In genomic region chr12:143964-144649, GRCh38 we compare ENCODE assay signal across 9 cellular contexts.
A peak's percentile ranks its signal among the peaks of the same experiment; 100 is the strongest.
DNase-seq lines count a peak whose midpoint lies in the region; ATAC-seq, FAIRE-seq and TF ChIP-seq lines count a peak whose summit lies in the region.
"Had no signal": no experiment of that assay in that cellular context is flagged by ENCODE, and none has a peak within 500 bp of the region (broad histone marks: within the 10 kb centered on the region; RNA-seq: fewer than 3 reads in every experiment).

No MANE protein-coding gene starts in this region.

- H3K9me3 ChIP-seq in CD4-positive, CD25-positive, alpha-beta regulatory T cell (ENCODE audit: control insufficient read depth in 2 of 2, low read length in 2 of 2): no peaks in the 10 kb centered on the region
- H3K9me3 ChIP-seq in right lobe of liver: no peaks in the 10 kb centered on the region
- H3K9me3 ChIP-seq: upper lobe of left lung had no signal

- intact Hi-C loops in right lobe of liver (cut with DNase I): no loop called here

- no peak for DNase-seq in CD4-positive, CD25-positive, alpha-beta regulatory T cell
- peak; percentile 26 for DNase-seq in LHCN-M2 (ENCODE audit: low read depth)
- DNase-seq in WTC11 (ENCODE audit: low spot score): no peak
- peak; percentile 41 to 75 (median 74) for DNase-seq in right lobe of liver
- no peak for DNase-seq in HTR-8/SVneo (ENCODE audit: insufficient read length, low spot score)
- no peak for DNase-seq in islet precursor cell
- no peak for DNase-seq in occipital lobe (lab: John Stamatoyannopoulos, UW)
- DNase-seq: upper lobe of left lung had no signal

- CTCF ChIA-PET in WTC11 (lab: Charles Lee): interaction anchor here (0.9 to 8.1 kb wide), 6 partner anchors 8 to 76 kb away, joined by 3 to 44 read pairs (median 5); no protein-coding TSS in a partner anchor

- H3K4me1 Mint-ChIP-seq in CD4-positive, CD25-positive, alpha-beta regulatory T cell: peaks cover 0 to 13% (median 6%) of the 10 kb centered on the region in 4 donors
- H3K4me1 Mint-ChIP-seq in WTC11: peaks cover 69% of the 10 kb centered on the region

- TF ChIP-seq POLR2A in right lobe of liver (IDR thresholded peaks at IDR 0.05): no peak

- H3K27me3 ChIP-seq in CD4-positive, CD25-positive, alpha-beta regulatory T cell (ENCODE audit: control insufficient read depth, insufficient read depth, low read length): peaks cover 3% of the 10 kb centered on the region
- no peaks in the 10 kb centered on the region for H3K27me3 ChIP-seq in right lobe of liver

- 20% methylated on average over 4 of the region's 19 CpGs for WGBS in right lobe of liver (ENCODE audit: insufficient coverage, low coverage, low lambda C conversion rate, missing lambda C conversion rate)

- no peaks in the 10 kb centered on the region for H3K36me3 ChIP-seq in CD4-positive, CD25-positive, alpha-beta regulatory T cell (ENCODE audit: control insufficient read depth, insufficient read depth, low read length)
- no peaks in the 10 kb centered on the region for H3K36me3 ChIP-seq in right lobe of liver
- H3K36me3 ChIP-seq: upper lobe of left lung had no signal

- H3K4me3 Mint-ChIP-seq in CD4-positive, CD25-positive, alpha-beta regulatory T cell: no peak overlapping the region
- H3K4me3 Mint-ChIP-seq in WTC11: no peak overlapping the region

- no peak overlapping the region for H3K27ac ChIP-seq in CD4-positive, CD25-positive, alpha-beta regulatory T cell (ENCODE audit: insufficient read depth, low read length, poor library complexity, severe bottlenecking)
- H3K27ac ChIP-seq in right lobe of liver: no peak overlapping the region
- H3K27ac ChIP-seq: upper lobe of left lung had no signal

- no peak overlapping the region for H3K4me3 ChIP-seq in CD4-positive, CD25-positive, alpha-beta regulatory T cell (ENCODE audit: low read depth, low read length)
- no peak overlapping the region for H3K4me3 ChIP-seq in right lobe of liver
- H3K4me3 ChIP-seq: upper lobe of left lung had no signal

- no peak for ATAC-seq in CD4-positive, CD25-positive, alpha-beta regulatory T cell (ENCODE audit: low read depth in 2 of 2)
- ATAC-seq in WTC11 (peak; percentile 17), right lobe of liver (peak; percentile 69 to 84 (median 74)), GM21723 (IDR thresholded peaks at IDR 0.05; ENCODE audit: unreplicated experiment) (no peak)

- peaks cover 0 to 2% (median 0%) of the 10 kb centered on the region in 7 donors for H3K9me3 Mint-ChIP-seq in CD4-positive, CD25-positive, alpha-beta regulatory T cell
- no peaks in the 10 kb centered on the region for H3K9me3 Mint-ChIP-seq in WTC11

- H3K27ac Mint-ChIP-seq in CD4-positive, CD25-positive, alpha-beta regulatory T cell: peak overlapping the region in 2 of 3 donors; percentile 9 to 82
- no peak overlapping the region for H3K27ac Mint-ChIP-seq in WTC11

- peaks cover 26% of the 10 kb centered on the region for H3K27me3 Mint-ChIP-seq in CD4-positive, CD25-positive, alpha-beta regulatory T cell
- peaks cover 31% of the 10 kb centered on the region for H3K27me3 Mint-ChIP-seq in WTC11 (ENCODE audit: low read depth)

- no peak for FAIRE-seq in HTR-8/SVneo (lab: Jason Lieb, UNC)

- no peaks in the 10 kb centered on the region for H3K36me3 Mint-ChIP-seq in CD4-positive, CD25-positive, alpha-beta regulatory T cell
- H3K36me3 Mint-ChIP-seq in WTC11: no peaks in the 10 kb centered on the region

- no peak for TF ChIP-seq CTCF in WTC11 (IDR thresholded peaks at IDR 0.05)
- TF ChIP-seq CTCF in right lobe of liver (IDR thresholded peaks at IDR 0.05): no peak

- POLR2A ChIA-PET in WTC11 (lab: Charles Lee): no interaction called here

- H3K4me1 ChIP-seq in CD4-positive, CD25-positive, alpha-beta regulatory T cell (ENCODE audit: control insufficient read depth, insufficient read depth, low read length, poor library complexity, severe bottlenecking): no peaks in the 10 kb centered on the region
- H3K4me1 ChIP-seq in right lobe of liver: peaks cover 0 to 15% (median 2%) of the 10 kb centered on the region in 4 donors

TF ChIP-seq in WTC11, 78 proteins besides CTCF, POLR2A, EP300 and RAD21:
- TF ChIP-seq ETV6 (CRISPR knock-in tag; IDR thresholded peaks at IDR 0.05) (no peak), ZNF671 (CRISPR knock-in tag; IDR thresholded peaks at IDR 0.05) (no peak), TCF7 (CRISPR knock-in tag; IDR thresholded peaks at IDR 0.05; ENCODE audit: low read depth) (no peak), EMX1 (CRISPR knock-in tag; IDR thresholded peaks at IDR 0.05) (no peak), SOX15 (CRISPR knock-in tag; IDR thresholded peaks at IDR 0.05) (no peak), STAT6 (CRISPR knock-in tag; conservative IDR thresholded peaks at IDR 0.05; ENCODE audit: low read depth) (no peak), JUN (CRISPR knock-in tag; IDR thresholded peaks at IDR 0.05) (no peak), GTF2I (CRISPR knock-in tag; conservative IDR thresholded peaks at IDR 0.05) (no peak), ZNF232 (CRISPR knock-in tag; IDR thresholded peaks at IDR 0.05) (no peak), ZMAT4 (CRISPR knock-in tag; IDR thresholded peaks at IDR 0.05) (no peak), MLX (CRISPR knock-in tag; IDR thresholded peaks at IDR 0.05) (no peak), AR (CRISPR knock-in tag; IDR thresholded peaks at IDR 0.05) (no peak), TP53 (CRISPR knock-in tag; IDR thresholded peaks at IDR 0.05) (no peak), KAT7 (CRISPR knock-in tag; IDR thresholded peaks at IDR 0.05; ENCODE audit: borderline replicate concordance) (no peak)

Comparison
In these comparisons a context has a peak if more than half of its experiments do, and no peak if none do; other contexts are left out.
1. ATAC-seq: peak in WTC11 (single experiment) and right lobe of liver (4 of 4); none in CD4-positive, CD25-positive, alpha-beta regulatory T cell (0 of 2) and GM21723 (single experiment).
2. DNase-seq: peak in LHCN-M2 (single experiment) and right lobe of liver (3 of 3); none in CD4-positive, CD25-positive, alpha-beta regulatory T cell (0 of 3), WTC11 (single experiment), HTR-8/SVneo (single experiment), islet precursor cell (single experiment) and occipital lobe (single experiment).